In the genomic region with DNA sequence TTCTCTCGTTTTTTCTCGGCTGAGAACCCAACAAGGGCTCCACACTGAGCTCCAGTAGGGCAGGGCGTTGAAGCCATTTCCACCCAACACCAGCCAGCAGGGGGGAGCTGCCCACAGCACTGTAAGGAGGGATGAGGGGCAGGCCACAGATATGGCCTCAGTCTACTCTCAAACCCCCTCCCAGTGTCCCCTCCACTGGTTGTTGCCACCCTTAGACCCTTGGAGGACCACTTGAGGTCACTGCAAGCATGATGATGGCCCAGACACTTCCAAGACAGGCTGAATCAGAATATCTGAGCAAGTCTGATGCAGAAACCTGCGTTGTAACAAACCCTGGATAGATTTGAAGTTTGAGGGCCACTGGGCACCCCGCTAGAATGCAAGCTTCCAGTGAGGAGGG, we compare ENCODE assay signal across 29 cellular contexts.
"Had no signal": no experiment of that assay in that cellular context is flagged by ENCODE, and none has a peak within 500 bp of the region (broad histone marks: within the 10 kb centered on the region; RNA-seq: fewer than 3 reads in every experiment).

No MANE protein-coding gene starts in this region.

- H3K27ac ChIP-seq: epithelial cell of prostate, foreskin keratinocyte, gastroesophageal sphincter, heart left ventricle, hepatocyte, left lung, neural progenitor cell, prostate gland, right atrium auricular region, suprapubic skin, transverse colon, upper lobe of right lung, uterus had no signal

- H3K4me3 ChIP-seq: gastroesophageal sphincter, heart left ventricle, hepatocyte, left lung, neural progenitor cell, prostate gland, right atrium auricular region, smooth muscle cell, suprapubic skin, transverse colon, upper lobe of right lung, uterus had no signal

- DNase-seq: cortex of kidney; effector CD4-positive, alpha-beta T cell; foreskin keratinocyte; heart left ventricle; kidney; left cardiac atrium; left lung; mammary epithelial cell; midbrain; naive thymus-derived CD4-positive, alpha-beta T cell; stimulated activated CD4-positive, alpha-beta T cell treated with anti-CD3 and anti-CD28 coated beads, Interleukin-12 subunit alpha, Interleukin-12 subunit beta, amount 100 ng/mL, for 4 hours; stimulated activated CD4-positive, alpha-beta T cell treated with anti-CD3 and anti-CD28 coated beads, Interleukin-1b, Interleukin-23, amount 100 ng/mL, for 48 hours; stimulated activated CD4-positive, alpha-beta T cell treated with anti-CD3 and anti-CD28 coated beads, Interleukin-4, amount 100 ng/mL, for 1 hour; stimulated activated CD8-positive, alpha-beta memory T cell treated with anti-CD3 and anti-CD28 coated beads, Interleukin-4, amount 100 ng/mL, for 48 hours; stimulated activated naive CD4-positive, alpha-beta T cell; stimulated activated naive CD8-positive, alpha-beta T cell treated with anti-CD3 and anti-CD28 coated beads, Interleukin-15, amount 100 ng/mL, for 72 hours; transverse colon; upper lobe of right lung; uterus had no signal

- ATAC-seq: esophagus mucosa; foreskin keratinocyte; gastroesophageal sphincter; heart left ventricle; left cardiac atrium; left lung; naive thymus-derived CD4-positive, alpha-beta T cell; sciatic nerve; stimulated activated naive CD8-positive, alpha-beta T cell treated with anti-CD3 and anti-CD28 coated beads, Interleukin-15, amount 100 ng/mL, for 72 hours; upper lobe of right lung had no signal

- H3K36me3 ChIP-seq: gastroesophageal sphincter, heart left ventricle, left lung, neural progenitor cell, prostate gland, right atrium auricular region, suprapubic skin, transverse colon, upper lobe of right lung, uterus had no signal

- H3K4me1 ChIP-seq: foreskin keratinocyte, heart left ventricle, left lung, neural progenitor cell, prostate gland, right atrium auricular region, suprapubic skin, upper lobe of right lung, uterus had no signal

- H3K27me3 ChIP-seq: foreskin keratinocyte, gastroesophageal sphincter, heart left ventricle, hepatocyte, neural progenitor cell, right atrium auricular region, suprapubic skin, transverse colon, upper lobe of right lung, uterus had no signal

- H3K9me3 ChIP-seq: gastroesophageal sphincter, heart left ventricle, left lung, prostate gland, right atrium auricular region, suprapubic skin, transverse colon, upper lobe of right lung, uterus had no signal
